1 cellular context compared by ENCODE assay signal in genomic region chr7:151745090-151745638, GRCh38.
TF ChIP-seq lines count a peak whose summit lies in the region.

No MANE protein-coding gene starts in this region.

TF ChIP-seq in HepG2, 621 proteins besides CTCF, POLR2A, EP300 and RAD21 (continued from another document and continues in another):
- TF ChIP-seq ZFP91 (CRISPR knock-in tag; IDR thresholded peaks at IDR 0.05; ENCODE audit: borderline replicate concordance), result peak; percentile 80
- peak; percentile 82 for TF ChIP-seq ZMYM4 (CRISPR knock-in tag; IDR thresholded peaks at IDR 0.05)
- peak; percentile 90 for TF ChIP-seq KDM4B (CRISPR knock-in tag; IDR thresholded peaks at IDR 0.05)
- TF ChIP-seq, protein P1, sequence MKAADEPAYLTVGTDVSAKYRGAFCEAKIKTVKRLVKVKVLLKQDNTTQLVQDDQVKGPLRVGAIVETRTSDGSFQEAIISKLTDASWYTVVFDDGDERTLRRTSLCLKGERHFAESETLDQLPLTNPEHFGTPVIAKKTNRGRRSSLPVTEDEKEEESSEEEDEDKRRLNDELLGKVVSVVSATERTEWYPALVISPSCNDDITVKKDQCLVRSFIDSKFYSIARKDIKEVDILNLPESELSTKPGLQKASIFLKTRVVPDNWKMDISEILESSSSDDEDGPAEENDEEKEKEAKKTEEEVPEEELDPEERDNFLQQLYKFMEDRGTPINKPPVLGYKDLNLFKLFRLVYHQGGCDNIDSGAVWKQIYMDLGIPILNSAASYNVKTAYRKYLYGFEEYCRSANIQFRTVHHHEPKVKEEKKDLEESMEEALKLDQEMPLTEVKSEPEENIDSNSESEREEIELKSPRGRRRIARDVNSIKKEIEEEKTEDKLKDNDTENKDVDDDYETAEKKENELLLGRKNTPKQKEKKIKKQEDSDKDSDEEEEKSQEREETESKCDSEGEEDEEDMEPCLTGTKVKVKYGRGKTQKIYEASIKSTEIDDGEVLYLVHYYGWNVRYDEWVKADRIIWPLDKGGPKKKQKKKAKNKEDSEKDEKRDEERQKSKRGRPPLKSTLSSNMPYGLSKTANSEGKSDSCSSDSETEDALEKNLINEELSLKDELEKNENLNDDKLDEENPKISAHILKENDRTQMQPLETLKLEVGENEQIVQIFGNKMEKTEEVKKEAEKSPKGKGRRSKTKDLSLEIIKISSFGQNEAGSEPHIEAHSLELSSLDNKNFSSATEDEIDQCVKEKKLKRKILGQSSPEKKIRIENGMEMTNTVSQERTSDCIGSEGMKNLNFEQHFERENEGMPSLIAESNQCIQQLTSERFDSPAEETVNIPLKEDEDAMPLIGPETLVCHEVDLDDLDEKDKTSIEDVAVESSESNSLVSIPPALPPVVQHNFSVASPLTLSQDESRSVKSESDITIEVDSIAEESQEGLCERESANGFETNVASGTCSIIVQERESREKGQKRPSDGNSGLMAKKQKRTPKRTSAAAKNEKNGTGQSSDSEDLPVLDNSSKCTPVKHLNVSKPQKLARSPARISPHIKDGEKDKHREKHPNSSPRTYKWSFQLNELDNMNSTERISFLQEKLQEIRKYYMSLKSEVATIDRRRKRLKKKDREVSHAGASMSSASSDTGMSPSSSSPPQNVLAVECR (CRISPR knock-in tag; IDR thresholded peaks at IDR 0.05; ENCODE audit: borderline replicate concordance), result peak; percentile 70; the same call in 1 of the 2 replicates
- TF ChIP-seq SMARCE1 (IDR thresholded peaks at IDR 0.05; ENCODE audit: borderline replicate concordance), result no peak
- TF ChIP-seq PRDM10 (CRISPR knock-in tag; IDR thresholded peaks at IDR 0.05; ENCODE audit: low read depth), result peak; percentile 68; the same call in 1 of the 2 replicates
- TF ChIP-seq KLF6 (CRISPR knock-in tag; IDR thresholded peaks at IDR 0.05), result peak; percentile 95
- peak; percentile 98 for TF ChIP-seq SIX1 (CRISPR knock-in tag; IDR thresholded peaks at IDR 0.05; ENCODE audit: borderline replicate concordance)
- no peak for TF ChIP-seq ZNF337 (CRISPR knock-in tag; IDR thresholded peaks at IDR 0.05; ENCODE audit: borderline replicate concordance, low read depth)
- TF ChIP-seq HMG20A (CRISPR knock-in tag; IDR thresholded peaks at IDR 0.05; ENCODE audit: borderline replicate concordance), result peak; percentile 87; the same call in 1 of the 2 replicates
- TF ChIP-seq HMGXB3 (CRISPR knock-in tag; IDR thresholded peaks at IDR 0.05; ENCODE audit: borderline replicate concordance), result peak; percentile 71; the same call in 1 of the 2 replicates
- no peak for TF ChIP-seq HMGA1 (CRISPR knock-in tag; conservative IDR thresholded peaks at IDR 0.05)
- no peak for TF ChIP-seq FOXC1 (CRISPR knock-in tag; IDR thresholded peaks at IDR 0.05; ENCODE audit: borderline replicate concordance)
- TF ChIP-seq TFAP4 (IDR thresholded peaks at IDR 0.05; ENCODE audit: borderline replicate concordance, low read depth), result no peak
- TF ChIP-seq, protein P2, sequence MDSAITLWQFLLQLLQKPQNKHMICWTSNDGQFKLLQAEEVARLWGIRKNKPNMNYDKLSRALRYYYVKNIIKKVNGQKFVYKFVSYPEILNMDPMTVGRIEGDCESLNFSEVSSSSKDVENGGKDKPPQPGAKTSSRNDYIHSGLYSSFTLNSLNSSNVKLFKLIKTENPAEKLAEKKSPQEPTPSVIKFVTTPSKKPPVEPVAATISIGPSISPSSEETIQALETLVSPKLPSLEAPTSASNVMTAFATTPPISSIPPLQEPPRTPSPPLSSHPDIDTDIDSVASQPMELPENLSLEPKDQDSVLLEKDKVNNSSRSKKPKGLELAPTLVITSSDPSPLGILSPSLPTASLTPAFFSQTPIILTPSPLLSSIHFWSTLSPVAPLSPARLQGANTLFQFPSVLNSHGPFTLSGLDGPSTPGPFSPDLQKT (CRISPR knock-in tag; IDR thresholded peaks at IDR 0.05; ENCODE audit: borderline replicate concordance), result no peak
- TF ChIP-seq PLRG1 (conservative IDR thresholded peaks at IDR 0.05), result no peak
- TF ChIP-seq ZNF891 (CRISPR knock-in tag; IDR thresholded peaks at IDR 0.05), result peak; percentile 82; the same call in 1 of the 2 replicates
- no peak for TF ChIP-seq ZNF10 (CRISPR knock-in tag; IDR thresholded peaks at IDR 0.05; ENCODE audit: borderline replicate concordance, low read depth)
- peak; percentile 95 for TF ChIP-seq RXRA (CRISPR knock-in tag; IDR thresholded peaks at IDR 0.05)
- no peak for TF ChIP-seq NPAS2 (CRISPR knock-in tag; IDR thresholded peaks at IDR 0.05; ENCODE audit: borderline replicate concordance)
- no peak for TF ChIP-seq GLI4 (CRISPR knock-in tag; IDR thresholded peaks at IDR 0.05; ENCODE audit: borderline replicate concordance)
- TF ChIP-seq SNRNP70 (IDR thresholded peaks at IDR 0.05; ENCODE audit: low read depth, low read length), result no peak
- peak; percentile 34; the same call in 1 of the 2 replicates for TF ChIP-seq ELF1 (CRISPR knock-in tag; IDR thresholded peaks at IDR 0.05)
- TF ChIP-seq, protein P3, sequence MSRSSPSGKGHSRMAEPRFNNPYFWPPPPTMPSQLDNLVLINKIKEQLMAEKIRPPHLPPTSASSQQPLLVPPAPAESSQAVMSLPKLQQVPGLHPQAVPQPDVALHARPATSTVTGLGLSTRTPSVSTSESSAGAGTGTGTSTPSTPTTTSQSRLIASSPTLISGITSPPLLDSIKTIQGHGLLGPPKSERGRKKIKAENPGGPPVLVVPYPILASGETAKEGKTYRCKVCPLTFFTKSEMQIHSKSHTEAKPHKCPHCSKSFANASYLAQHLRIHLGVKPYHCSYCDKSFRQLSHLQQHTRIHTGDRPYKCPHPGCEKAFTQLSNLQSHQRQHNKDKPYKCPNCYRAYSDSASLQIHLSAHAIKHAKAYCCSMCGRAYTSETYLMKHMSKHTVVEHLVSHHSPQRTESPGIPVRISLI (CRISPR knock-in tag; IDR thresholded peaks at IDR 0.05; ENCODE audit: borderline replicate concordance), result peak; percentile 31; the same call in 1 of the 2 replicates
- peak; percentile 82 for TF ChIP-seq ARHGAP35 (CRISPR knock-in tag; IDR thresholded peaks at IDR 0.05; ENCODE audit: borderline replicate concordance)
- 0 out of 2 replicates have a peak, but pooled peaks have one; percentile 64 for TF ChIP-seq ZNF543 (CRISPR knock-in tag; IDR thresholded peaks at IDR 0.05)
- peak; percentile 92 for TF ChIP-seq ZNF746 (CRISPR knock-in tag; IDR thresholded peaks at IDR 0.05)
- TF ChIP-seq MBNL3 (CRISPR knock-in tag; conservative IDR thresholded peaks at IDR 0.05), result no peak
- TF ChIP-seq FOXP1 (IDR thresholded peaks at IDR 0.05), result no peak
- TF ChIP-seq FOXP1 (CRISPR knock-in tag; IDR thresholded peaks at IDR 0.05), result peak; percentile 68
